In genomic region chr1:3544050-3544977, GRCh38 we compare ENCODE assay signal across 32 cellular contexts.
DNase-seq lines count a peak whose midpoint lies in the region; TF ChIP-seq lines count a peak whose summit lies in the region.
"Had no signal": no experiment of that assay in that cellular context is flagged by ENCODE, and none has a peak within 500 bp of the region (broad histone marks: within the 10 kb centered on the region; RNA-seq: fewer than 3 reads in every experiment).

No MANE protein-coding gene starts in this region.

- no peaks in the 10 kb centered on the region for H3K9me3 ChIP-seq in GM23248 (ENCODE audit: low read depth)
- H3K9me3 ChIP-seq in PC-9 (ENCODE audit: insufficient read depth, low read depth) = no peaks in the 10 kb centered on the region
- H3K9me3 ChIP-seq in fibroblast of lung (ENCODE audit: control insufficient read depth, insufficient read depth, low read depth, low read length) = no peaks in the 10 kb centered on the region
- H3K9me3 ChIP-seq: body of pancreas, gastroesophageal sphincter, HAP-1, ovary, testis had no signal

- H3K27me3 ChIP-seq in GM23248 (replicated peaks; ENCODE audit: insufficient read depth) = no peaks in the 10 kb centered on the region
- H3K27me3 ChIP-seq in PC-9 (ENCODE audit: insufficient read depth, low read depth) = no peaks in the 10 kb centered on the region
- no peaks in the 10 kb centered on the region for H3K27me3 ChIP-seq in fibroblast of lung (ENCODE audit: control insufficient read depth, insufficient read depth, low read length)
- H3K27me3 ChIP-seq: body of pancreas, hepatocyte, ovary, testis had no signal

- H3K4me1 ChIP-seq in GM23248 (ENCODE audit: insufficient read depth) (peaks cover 19% of the 10 kb centered on the region), PC-9 (replicated peaks; ENCODE audit: insufficient read depth) (peaks cover 77% of the 10 kb centered on the region), fibroblast of lung (ENCODE audit: control insufficient read depth, extremely low read depth, insufficient read depth, low read length) (peaks cover 23% of the 10 kb centered on the region)
- H3K4me1 ChIP-seq: HAP-1 had no signal

- DNase-seq in GM23248 (no peak), PC-9 (no peak), fibroblast of lung (ENCODE audit: low read depth in 2 of 2) (no peak), retina (peak; percentile 58), D341Med (ENCODE audit: low spot score) (no peak), NCI-H1092 treated with DMSO at 0.1 percent for 48 hours (lab: John Stamatoyannopoulos, UW) (no peak)
- DNase-seq in activated CD4-positive, CD25-positive, alpha-beta regulatory T cell (lab: John Stamatoyannopoulos, UW) = no peak
- no peak for DNase-seq in activated CD8-positive, alpha-beta memory T cell treated with anti-CD3 and anti-CD28 coated beads, Interleukin-2, amount 50 U/mL, for 4 hours
- DNase-seq: activated CD4-positive, alpha-beta T cell treated with anti-CD3 and anti-CD28 coated beads, Interleukin-2, amount 50 U/mL, for 4 hours; activated CD8-positive, alpha-beta memory T cell treated with anti-CD3 and anti-CD28 coated beads, Interleukin-2, amount 10 ng/mL, durations not matched to agents 7 days and 5 days; activated naive CD4-positive, alpha-beta T cell; activated naive CD8-positive, alpha-beta T cell treated with anti-CD3 and anti-CD28 coated beads, Interleukin-2, amount 50 U/mL, for 24 hours; activated T-cell treated with anti-CD3 and anti-CD28 coated beads, Interleukin-2, amount 50 U/mL, for 48 hours; body of pancreas; cerebellar nuclear complex; DMS153; dorsolateral prefrontal cortex; KBM-7; kidney glomerular epithelial cell; NCI-H1105 treated with DMSO at 0.1 percent for 48 hours; NCI-H2029; NCI-H524 treated with DMSO at 0.1 percent for 48 hours; OCI-M1; Right ventricle myocardium superior; stimulated activated CD8-positive, alpha-beta memory T cell treated with anti-CD3 and anti-CD28 coated beads, Interleukin-4, amount 100 ng/mL, for 48 hours; T-helper 17 cell had no signal

- H3K4me2 ChIP-seq in GM23248 (ENCODE audit: unreplicated experiment) (peak overlapping the region; percentile 8), PC-9 (peak overlapping the region; percentile 77), fibroblast of lung (ENCODE audit: extremely low read depth, insufficient read depth, low read length) (no peak overlapping the region)
- H3K4me2 ChIP-seq: hepatocyte had no signal

- no peaks in the 10 kb centered on the region for H4K20me1 ChIP-seq in GM23248 (ENCODE audit: insufficient read depth)
- H4K20me1 ChIP-seq in PC-9 (ENCODE audit: insufficient read depth) = no peaks in the 10 kb centered on the region
- H4K20me1 ChIP-seq in fibroblast of lung (ENCODE audit: control insufficient read depth, extremely low read depth, insufficient read depth, low read length) = peaks cover 1% of the 10 kb centered on the region

- CTCF ChIA-PET in PC-9 (lab: Charles Lee) = interaction anchor here (1.3 kb wide), 1 partner anchor 91 kb away, joined by 6 read pairs; no protein-coding TSS in a partner anchor

- H3K27ac ChIP-seq in GM23248 (peak overlapping the region; percentile 86), PC-9 (peak overlapping the region; percentile 97), fibroblast of lung (ENCODE audit: insufficient read depth, low read length) (peak overlapping the region; percentile 70)
- H3K27ac ChIP-seq: body of pancreas, hepatocyte, ovary, testis had no signal

- no TSS peak for BruUV-seq in PC-9 (replicated peaks; lab: Mats Ljungman, UMichigan)

- no peaks in the 10 kb centered on the region for H3K36me3 ChIP-seq in GM23248 (ENCODE audit: low read depth)
- H3K36me3 ChIP-seq in PC-9 (ENCODE audit: low read depth) = no peaks in the 10 kb centered on the region
- H3K36me3 ChIP-seq in fibroblast of lung (ENCODE audit: control insufficient read depth, insufficient read depth, low read length) = no peaks in the 10 kb centered on the region
- H3K36me3 ChIP-seq: gastroesophageal sphincter, HAP-1, ovary had no signal

- H3F3A ChIP-seq in GM23248 (ENCODE audit: insufficient read depth) (0 out of 2 replicates have a peak, but pooled peaks cover 5% of the 10 kb centered on the region), PC-9 (ENCODE audit: insufficient read depth, low read depth) (peaks cover 40% of the 10 kb centered on the region)

- 90 to 94% methylated on average over 22 to 30 of the region's 30 CpGs for WGBS in GM23248 (ENCODE audit: low coverage in 1 of 2, low lambda C conversion rate in 2 of 2, missing lambda C conversion rate in 2 of 2), 2 experiments

- POLR2A ChIA-PET in PC-9 (lab: Charles Lee; ENCODE audit: unreplicated experiment) = interaction anchor here (0.6 to 1.6 kb wide), 3 partner anchors 10 to 1003 kb away, joined by 3 to 10 read pairs (median 3); no protein-coding TSS in a partner anchor

- H3K4me3 ChIP-seq in GM23248 (no peak overlapping the region), PC-9 (peak overlapping the region; percentile 52; the same call in 1 of the 2 replicates), fibroblast of lung (replicated peaks in 1 of 4; ENCODE audit: control extremely low read depth in 1 of 4, insufficient read depth in 1 of 4, low read depth in 3 of 4, low read length in 4 of 4) (no peak overlapping the region)
- H3K4me3 ChIP-seq: body of pancreas, dorsolateral prefrontal cortex, gastroesophageal sphincter, GM12878, HAP-1, hepatocyte, ovary, testis had no signal

- H3K9ac ChIP-seq in GM23248 (no peak overlapping the region), fibroblast of lung (ENCODE audit: insufficient read depth, low read length) (no peak overlapping the region)

- intact Hi-C loops in PC-9 (cut with micrococcal nuclease; ENCODE audit: unreplicated experiment) = loop anchor here (5.0 kb wide), 1 partner anchor 82 kb away; no protein-coding TSS in a partner anchor

- no peak overlapping the region for H2AFZ ChIP-seq in GM23248
- no peak overlapping the region; the same call in 1 of the 2 replicates for H2AFZ ChIP-seq in PC-9
- no peak overlapping the region for H2AFZ ChIP-seq in fibroblast of lung (ENCODE audit: low read length)
- H2AFZ ChIP-seq: hepatocyte had no signal

- H3K9me2 ChIP-seq in GM23248 (ENCODE audit: insufficient read depth) (no peaks in the 10 kb centered on the region), PC-9 (ENCODE audit: insufficient read depth) (no peaks in the 10 kb centered on the region)

- no peaks in the 10 kb centered on the region for H3K79me2 ChIP-seq in GM23248 (ENCODE audit: insufficient read depth)
- H3K79me2 ChIP-seq in PC-9 (ENCODE audit: low read depth) = peaks cover 16% of the 10 kb centered on the region
- H3K79me2 ChIP-seq in fibroblast of lung (ENCODE audit: control insufficient read depth, insufficient read depth, low read length) = no peaks in the 10 kb centered on the region
- H3K79me2 ChIP-seq: hepatocyte had no signal

- in situ Hi-C loops in GM23248 (cut with MboI) = no loop called here

- TF ChIP-seq CTCF in PC-9 (conservative IDR thresholded peaks at IDR 0.05) (no peak), fibroblast of lung (conservative IDR thresholded peaks at IDR 0.05 in 1 of 2, IDR thresholded peaks at IDR 0.05 in 1 of 2; ENCODE audit: low read depth in 1 of 2, low read length in 2 of 2) (no peak)
